Comparison of ENCODE assay signal across 8 cellular contexts in genomic region chr11:47216141-47216798, GRCh38. TPM values are rescaled to one million over a fixed set of nuclear protein-coding genes. Genes with fewer than 3 reads are reported as not detected.
DNase-seq lines count a peak whose midpoint lies in the region; ATAC-seq and TF ChIP-seq lines count a peak whose summit lies in the region.

No MANE protein-coding gene starts in this region.

- H3K9me3 ChIP-seq in HEK293 (ENCODE audit: control insufficient read depth, insufficient read depth, low read depth, low read length) (no peaks in the 10 kb centered on the region), left ventricle myocardium inferior (replicated peaks) (no peaks in the 10 kb centered on the region)

- intact Hi-C loops in left ventricle myocardium inferior (cut with micrococcal nuclease), result no loop called here

- peak overlapping the region; percentile 91 for H3K4me3 ChIP-seq in HEK293 (ENCODE audit: low read depth, low read length)
- peak overlapping the region; percentile 82 for H3K4me3 ChIP-seq in left ventricle myocardium inferior
- H3K4me3 ChIP-seq in retinal pigment epithelial cell (ENCODE audit: low read length), result peak overlapping the region; percentile 63

- H3K27ac ChIP-seq in HEK293 (ENCODE audit: extremely low read depth, low read depth, low read length), result peak overlapping the region; percentile 90
- peak overlapping the region; percentile 94 for H3K27ac ChIP-seq in left ventricle myocardium inferior (replicated peaks)

- H3K27me3 ChIP-seq in left ventricle myocardium inferior (ENCODE audit: low read depth), result no peaks in the 10 kb centered on the region

- H3K36me3 ChIP-seq in HEK293 (ENCODE audit: control insufficient read depth in 2 of 2, insufficient read depth in 1 of 2, low read length in 2 of 2) (peaks cover 11 to 50% of the 10 kb centered on the region in 2 experiments; a peak in 2 of 3 replicates), left ventricle myocardium inferior (peaks cover 9% of the 10 kb centered on the region)

- ATAC-seq in HG02973 (IDR thresholded peaks at IDR 0.05; ENCODE audit: unreplicated experiment) (no peak), GM18909 (IDR thresholded peaks at IDR 0.05; ENCODE audit: poor library complexity, unreplicated experiment) (no peak)

- DNase-seq in ELF-1 (ENCODE audit: low read depth, low spot score), result peak; percentile 47
- DNase-seq in OCI-M1 (lab: John Stamatoyannopoulos, UW), result peak; percentile 63
- DNase-seq in activated effector memory CD4-positive, alpha-beta T cell treated with anti-CD3 and anti-CD28 coated beads, Interleukin-2, amount 50 U/mL, for 16 hours, result peak; percentile 90
- no peak for DNase-seq in left ventricle myocardium inferior
- DNase-seq in retinal pigment epithelial cell (ENCODE audit: low read depth), result peak; percentile 57

- TF ChIP-seq CTCF in HEK293 (tag by site-specific recombination; IDR thresholded peaks at IDR 0.05) (peak; percentile 36; the same call in 1 of the 2 replicates), left ventricle myocardium inferior (IDR thresholded peaks at IDR 0.05; ENCODE audit: borderline replicate concordance) (no peak), retinal pigment epithelial cell (conservative IDR thresholded peaks at IDR 0.05; ENCODE audit: low read depth, low read length) (peak; percentile 8)

- CTCF ChIA-PET in HEK293 (lab: Yijun Ruan, JAX), result interaction anchor here (1.2 to 2.3 kb wide), 3 partner anchors 32 to 43 kb away, joined by 5 to 10 read pairs (median 6); no protein-coding TSS in a partner anchor

- POLR2A ChIA-PET in HEK293 (lab: Yijun Ruan, JAX), result interaction anchor here (0.8 to 4.1 kb wide), 10 partner anchors 14 to 139 kb away, joined by 3 to 58 read pairs (median 12); partner anchors contain the start of genes ACP2, ARFGAP2, NR1H3 and PACSIN3

- peaks cover 3% of the 10 kb centered on the region; the same call in 1 of the 2 replicates for H3K4me1 ChIP-seq in HEK293 (ENCODE audit: control insufficient read depth, insufficient read depth, low read length)
- peaks cover 62% of the 10 kb centered on the region for H3K4me1 ChIP-seq in left ventricle myocardium inferior

TF ChIP-seq in HEK293, 187 proteins besides CTCF, POLR2A, EP300 and RAD21:
- TF ChIP-seq, protein P1, sequence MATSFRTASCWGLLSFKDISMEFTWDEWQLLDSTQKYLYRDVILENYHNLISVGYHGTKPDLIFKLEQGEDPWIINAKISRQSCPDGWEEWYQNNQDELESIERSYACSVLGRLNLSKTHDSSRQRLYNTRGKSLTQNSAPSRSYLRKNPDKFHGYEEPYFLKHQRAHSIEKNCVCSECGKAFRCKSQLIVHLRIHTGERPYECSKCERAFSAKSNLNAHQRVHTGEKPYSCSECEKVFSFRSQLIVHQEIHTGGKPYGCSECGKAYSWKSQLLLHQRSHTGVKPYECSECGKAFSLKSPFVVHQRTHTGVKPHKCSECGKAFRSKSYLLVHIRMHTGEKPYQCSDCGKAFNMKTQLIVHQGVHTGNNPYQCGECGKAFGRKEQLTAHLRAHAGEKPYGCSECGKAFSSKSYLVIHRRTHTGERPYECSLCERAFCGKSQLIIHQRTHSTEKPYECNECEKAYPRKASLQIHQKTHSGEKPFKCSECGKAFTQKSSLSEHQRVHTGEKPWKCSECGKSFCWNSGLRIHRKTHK (tag by site-specific recombination; IDR thresholded peaks at IDR 0.05), result no peak
- no peak; the same call in 1 of the 2 replicates for TF ChIP-seq ZNF366 (tag by site-specific recombination; conservative IDR thresholded peaks at IDR 0.05)
- peak; percentile 59; the same call in 1 of the 2 replicates for TF ChIP-seq GLIS2 (tag by site-specific recombination; IDR thresholded peaks at IDR 0.05)
- TF ChIP-seq ZNF600 (tag by site-specific recombination; IDR thresholded peaks at IDR 0.05), result peak; percentile 88
- TF ChIP-seq ZNF664 (tag by site-specific recombination; IDR thresholded peaks at IDR 0.05), result no peak
- peak; percentile 53 for TF ChIP-seq ZBTB17 (tag by site-specific recombination; IDR thresholded peaks at IDR 0.05)
- TF ChIP-seq FEZF1 (tag by site-specific recombination; IDR thresholded peaks at IDR 0.05), result 0 out of 2 replicates have a peak, but pooled peaks have one; percentile 10
- 0 out of 2 replicates have a peak, but pooled peaks have one; percentile 12 for TF ChIP-seq ZNF629 (tag by site-specific recombination; IDR thresholded peaks at IDR 0.05)
- TF ChIP-seq ZNF335 (tag by site-specific recombination; conservative IDR thresholded peaks at IDR 0.05), result peak; percentile 72
- peak; percentile 31; the same call in 1 of the 2 replicates for TF ChIP-seq PATZ1 (tag by site-specific recombination; IDR thresholded peaks at IDR 0.05)
- TF ChIP-seq ZNF2 (tag by site-specific recombination; IDR thresholded peaks at IDR 0.05), result no peak
- TF ChIP-seq, protein P2, sequence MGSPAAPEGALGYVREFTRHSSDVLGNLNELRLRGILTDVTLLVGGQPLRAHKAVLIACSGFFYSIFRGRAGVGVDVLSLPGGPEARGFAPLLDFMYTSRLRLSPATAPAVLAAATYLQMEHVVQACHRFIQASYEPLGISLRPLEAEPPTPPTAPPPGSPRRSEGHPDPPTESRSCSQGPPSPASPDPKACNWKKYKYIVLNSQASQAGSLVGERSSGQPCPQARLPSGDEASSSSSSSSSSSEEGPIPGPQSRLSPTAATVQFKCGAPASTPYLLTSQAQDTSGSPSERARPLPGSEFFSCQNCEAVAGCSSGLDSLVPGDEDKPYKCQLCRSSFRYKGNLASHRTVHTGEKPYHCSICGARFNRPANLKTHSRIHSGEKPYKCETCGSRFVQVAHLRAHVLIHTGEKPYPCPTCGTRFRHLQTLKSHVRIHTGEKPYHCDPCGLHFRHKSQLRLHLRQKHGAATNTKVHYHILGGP (tag by site-specific recombination; IDR thresholded peaks at IDR 0.05), result peak; percentile 86
- 0 out of 2 replicates have a peak, but pooled peaks have one; percentile 12 for TF ChIP-seq SP7 (tag by site-specific recombination; IDR thresholded peaks at IDR 0.05)
- TF ChIP-seq ZEB2 (tag by site-specific recombination; IDR thresholded peaks at IDR 0.05), result 0 out of 2 replicates have a peak, but pooled peaks have one; percentile 21
- TF ChIP-seq ZBTB20 (tag by site-specific recombination; IDR thresholded peaks at IDR 0.05), result 0 out of 2 replicates have a peak, but pooled peaks have one; percentile 12

RNA-seq across cellular contexts. Expression of gene DDB2, which starts 1.5 kb away (rescaled TPM):
- total RNA-seq in left ventricle myocardium inferior, result 8.7 TPM

RNA-seq across cellular contexts. Expression of gene PACSIN3, which starts 30.0 kb away (rescaled TPM):
- 198 TPM for total RNA-seq in left ventricle myocardium inferior

RNA-seq across cellular contexts. Expression of gene ACP2, which starts 32.3 kb away (rescaled TPM):
- total RNA-seq in left ventricle myocardium inferior, result 17.7 TPM

RNA-seq across cellular contexts. Expression of gene ARFGAP2, which starts 39.6 kb away (rescaled TPM):
- total RNA-seq in left ventricle myocardium inferior, result 47.8 TPM

RNA-seq across cellular contexts. Expression of gene NR1H3, which starts 41.5 kb away (rescaled TPM):
- 11.7 TPM for total RNA-seq in left ventricle myocardium inferior
